19 cellular contexts compared by ENCODE assay signal in the genomic region with DNA sequence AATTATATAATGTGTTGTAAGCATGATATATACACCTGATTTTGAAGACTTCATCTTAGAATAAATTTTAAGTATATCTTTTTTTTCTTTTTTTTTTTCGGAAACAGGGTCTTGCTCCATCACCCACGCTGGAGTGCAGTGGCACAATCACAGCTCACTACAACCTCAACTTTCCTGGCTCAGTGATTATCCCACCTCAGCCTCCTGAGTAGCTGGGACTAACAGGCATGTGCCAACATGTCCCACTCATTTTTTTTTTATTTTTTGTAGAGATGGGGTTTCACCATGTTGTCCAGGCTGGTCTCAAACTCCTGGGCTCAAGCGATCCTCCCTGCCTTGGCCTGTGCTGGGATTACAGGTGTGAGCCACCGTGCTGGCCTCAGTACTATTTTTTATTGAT. TPM values are rescaled to one million over a fixed set of nuclear protein-coding genes. Genes with fewer than 3 reads are reported as not detected.
DNase-seq lines count a peak whose midpoint lies in the region; TF ChIP-seq lines count a peak whose summit lies in the region.
"Had no signal": no experiment of that assay in that cellular context is flagged by ENCODE, and none has a peak within 500 bp of the region (broad histone marks: within the 10 kb centered on the region; RNA-seq: fewer than 3 reads in every experiment).

No MANE protein-coding gene starts in this region.

- H3K27ac ChIP-seq in RWPE1 (peak overlapping the region; percentile 52), neural progenitor cell (peak overlapping the region; percentile 37)
- H3K27ac ChIP-seq: BLaER1 treated with 17β-estradiol and CSF1 and Interleukin-3, amounts not matched to agents 10 nM and 100 nM; HL-60 had no signal

- H3K4me3 Mint-ChIP-seq in activated naive CD4-positive, alpha-beta T cell treated with anti-CD3 and anti-CD28 coated beads, Interleukin-2, amount 10 ng/mL, durations not matched to agents 7 days and 5 days, result no peak overlapping the region
- H3K4me3 Mint-ChIP-seq in activated naive CD4-positive, alpha-beta T cell treated with anti-CD3 and anti-CD28 coated beads for 36 hours, result no peak overlapping the region
- no peak overlapping the region for H3K4me3 Mint-ChIP-seq in neural progenitor cell
- H3K4me3 Mint-ChIP-seq: B cell; CD8-positive, alpha-beta T cell; H9 had no signal

- CTCF ChIA-PET in activated naive CD4-positive, alpha-beta T cell treated with anti-CD3 and anti-CD28 coated beads, Interleukin-2, amount 10 ng/mL, durations not matched to agents 7 days and 5 days (lab: Charles Lee), result interaction anchor here (0.7 to 1.9 kb wide), 3 partner anchors 18 to 130 kb away, joined by 3 to 6 read pairs (median 3); partner anchors contain the start of gene RPS18
- CTCF ChIA-PET in activated naive CD4-positive, alpha-beta T cell treated with anti-CD3 and anti-CD28 coated beads for 36 hours (lab: Charles Lee), result no interaction called here
- CTCF ChIA-PET in RWPE1 (lab: Yijun Ruan, JAX), result no interaction called here

- H3K9ac ChIP-seq in neural progenitor cell, result no peak overlapping the region

- H3K4me2 ChIP-seq in neural progenitor cell, result no peak overlapping the region
- H3K4me2 ChIP-seq: BLaER1 treated with 17β-estradiol and CSF1 and Interleukin-3, amounts not matched to agents 10 nM and 100 nM had no signal

- H2AFZ ChIP-seq in neural progenitor cell (replicated peaks), result no peak overlapping the region

- no peaks in the 10 kb centered on the region for H3K27me3 ChIP-seq in neural progenitor cell
- H3K27me3 ChIP-seq: BLaER1 treated with 17β-estradiol and CSF1 and Interleukin-3, amounts not matched to agents 10 nM and 100 nM had no signal

- peak; percentile 19 for DNase-seq in activated naive CD4-positive, alpha-beta T cell treated with anti-CD3 and anti-CD28 coated beads, Interleukin-2, amount 10 ng/mL, durations not matched to agents 7 days and 5 days
- no peak for DNase-seq in activated naive CD4-positive, alpha-beta T cell treated with anti-CD3 and anti-CD28 coated beads for 36 hours
- DNase-seq in RWPE1 (ENCODE audit: low spot score), result no peak
- no peak for DNase-seq in neural progenitor cell (ENCODE audit: low spot score)
- DNase-seq in RKO (ENCODE audit: low spot score), result no peak
- no peak for DNase-seq in activated CD4-positive, alpha-beta T cell treated with anti-CD3 and anti-CD28 coated beads, Interleukin-2, amount 50 U/mL, for 48 hours
- no peak for DNase-seq in hippocampal formation (lab: John Stamatoyannopoulos, UW)
- DNase-seq: 8988T; Calu3; CD8-positive, alpha-beta T cell; DMS 273 treated with DMSO at 0.1 percent for 48 hours; DMS53; DND-41; EL; H9 had no signal

- H4K20me1 ChIP-seq in neural progenitor cell (ENCODE audit: low read depth), result no peaks in the 10 kb centered on the region
- H4K20me1 ChIP-seq: BLaER1 treated with 17β-estradiol and CSF1 and Interleukin-3, amounts not matched to agents 10 nM and 100 nM had no signal

- POLR2A ChIA-PET in RWPE1 (lab: Yijun Ruan, JAX; ENCODE audit: low non-redundant PET), result no interaction called here

- no peaks in the 10 kb centered on the region for H3K27me3 Mint-ChIP-seq in activated naive CD4-positive, alpha-beta T cell treated with anti-CD3 and anti-CD28 coated beads, Interleukin-2, amount 10 ng/mL, durations not matched to agents 7 days and 5 days
- no peaks in the 10 kb centered on the region for H3K27me3 Mint-ChIP-seq in activated naive CD4-positive, alpha-beta T cell treated with anti-CD3 and anti-CD28 coated beads for 36 hours (ENCODE audit: low read depth)
- peaks cover 5% of the 10 kb centered on the region for H3K27me3 Mint-ChIP-seq in neural progenitor cell (ENCODE audit: insufficient read depth, low read depth)
- H3K27me3 Mint-ChIP-seq: B cell had no signal

- intact Hi-C loops in activated naive CD4-positive, alpha-beta T cell treated with anti-CD3 and anti-CD28 coated beads for 36 hours (cut with micrococcal nuclease), result no loop called here

- H3K9me3 ChIP-seq in neural progenitor cell (ENCODE audit: low read depth), result no peaks in the 10 kb centered on the region

- no peaks in the 10 kb centered on the region for H3K79me2 ChIP-seq in neural progenitor cell (ENCODE audit: low read depth)

- H3F3A ChIP-seq in neural progenitor cell (ENCODE audit: low read depth), result peaks cover 7% of the 10 kb centered on the region

- TF ChIP-seq CTCF in RWPE1 (conservative IDR thresholded peaks at IDR 0.05; ENCODE audit: low read depth) (no peak), neural progenitor cell (IDR thresholded peaks at IDR 0.05) (no peak)

- H3K4me3 ChIP-seq in neural progenitor cell, result no peak overlapping the region
- H3K4me3 ChIP-seq: BLaER1 treated with 17β-estradiol and CSF1 and Interleukin-3, amounts not matched to agents 10 nM and 100 nM; GM12878 had no signal

- H3K4me1 ChIP-seq in neural progenitor cell, result no peaks in the 10 kb centered on the region

- no peak overlapping the region for H3K27ac Mint-ChIP-seq in activated naive CD4-positive, alpha-beta T cell treated with anti-CD3 and anti-CD28 coated beads, Interleukin-2, amount 10 ng/mL, durations not matched to agents 7 days and 5 days
- no peak overlapping the region for H3K27ac Mint-ChIP-seq in activated naive CD4-positive, alpha-beta T cell treated with anti-CD3 and anti-CD28 coated beads for 36 hours
- H3K27ac Mint-ChIP-seq in neural progenitor cell, result no peak overlapping the region
- H3K27ac Mint-ChIP-seq: B cell; CD8-positive, alpha-beta T cell; H9 had no signal

- no peaks in the 10 kb centered on the region for H3K9me3 Mint-ChIP-seq in activated naive CD4-positive, alpha-beta T cell treated with anti-CD3 and anti-CD28 coated beads, Interleukin-2, amount 10 ng/mL, durations not matched to agents 7 days and 5 days
- H3K9me3 Mint-ChIP-seq in activated naive CD4-positive, alpha-beta T cell treated with anti-CD3 and anti-CD28 coated beads for 36 hours, result no peaks in the 10 kb centered on the region
- no peaks in the 10 kb centered on the region for H3K9me3 Mint-ChIP-seq in neural progenitor cell
- H3K9me3 Mint-ChIP-seq: CD8-positive, alpha-beta T cell; H9 had no signal

- peaks cover 25% of the 10 kb centered on the region for H3K4me1 Mint-ChIP-seq in activated naive CD4-positive, alpha-beta T cell treated with anti-CD3 and anti-CD28 coated beads, Interleukin-2, amount 10 ng/mL, durations not matched to agents 7 days and 5 days
- peaks cover 26% of the 10 kb centered on the region for H3K4me1 Mint-ChIP-seq in activated naive CD4-positive, alpha-beta T cell treated with anti-CD3 and anti-CD28 coated beads for 36 hours (ENCODE audit: low read depth)
- peaks cover 10% of the 10 kb centered on the region for H3K4me1 Mint-ChIP-seq in neural progenitor cell

- H3K36me3 Mint-ChIP-seq in activated naive CD4-positive, alpha-beta T cell treated with anti-CD3 and anti-CD28 coated beads, Interleukin-2, amount 10 ng/mL, durations not matched to agents 7 days and 5 days, result peaks cover 29% of the 10 kb centered on the region
- H3K36me3 Mint-ChIP-seq in activated naive CD4-positive, alpha-beta T cell treated with anti-CD3 and anti-CD28 coated beads for 36 hours (ENCODE audit: low read depth), result peaks cover 25% of the 10 kb centered on the region
- H3K36me3 Mint-ChIP-seq in neural progenitor cell, result peaks cover 18% of the 10 kb centered on the region

- H3K36me3 ChIP-seq in neural progenitor cell, result no peaks in the 10 kb centered on the region

RNA-seq across cellular contexts. Expression of gene VPS52, which starts 17.1 kb away (rescaled TPM):
- 10 to 100 TPM; 30.3 to 31.0 TPM for total RNA-seq in activated naive CD4-positive, alpha-beta T cell treated with anti-CD3 and anti-CD28 coated beads for 36 hours
- 28.7 and 38.4 TPM in 2 replicates for total RNA-seq in neural progenitor cell (ENCODE audit: low replicate concordance)

RNA-seq across cellular contexts. Expression of gene RPS18, which starts 17.3 kb away (rescaled TPM):
- total RNA-seq in activated naive CD4-positive, alpha-beta T cell treated with anti-CD3 and anti-CD28 coated beads for 36 hours, result 1,000 to 10,000 TPM; 5,497 to 5,551 TPM
- 4,188 and 4,663 TPM in 2 replicates for total RNA-seq in neural progenitor cell (ENCODE audit: low replicate concordance)

RNA-seq across cellular contexts. Expression of gene B3GALT4, which starts 22.3 kb away (rescaled TPM):
- total RNA-seq in activated naive CD4-positive, alpha-beta T cell treated with anti-CD3 and anti-CD28 coated beads for 36 hours, result 1 to 10 TPM; 4.4 TPM
- total RNA-seq in neural progenitor cell (ENCODE audit: low replicate concordance), result 1.1 and 2.1 TPM in 2 replicates

RNA-seq across cellular contexts. Expression of gene WDR46, which starts 34.4 kb away (rescaled TPM):
- total RNA-seq in activated naive CD4-positive, alpha-beta T cell treated with anti-CD3 and anti-CD28 coated beads for 36 hours, result 10 to 100 TPM; 42.5 to 42.9 TPM
- 31.1 and 43.5 TPM in 2 replicates for total RNA-seq in neural progenitor cell (ENCODE audit: low replicate concordance)

RNA-seq across cellular contexts. Expression of gene PFDN6, which starts 34.8 kb away (rescaled TPM):
- total RNA-seq in activated naive CD4-positive, alpha-beta T cell treated with anti-CD3 and anti-CD28 coated beads for 36 hours, result 10 to 100 TPM; 67.9 to 81.3 TPM
- total RNA-seq in neural progenitor cell (ENCODE audit: low replicate concordance), result 35.6 and 54.5 TPM in 2 replicates
